2 cellular contexts compared by ENCODE assay signal in genomic region chr3:72092778-72093177, GRCh38.
TF ChIP-seq lines count a peak whose summit lies in the region.

No MANE protein-coding gene starts in this region.

TF ChIP-seq in K562, 482 proteins besides CTCF, POLR2A, EP300 and RAD21 (continued from another document):
- peak; percentile 42; the same call in 1 of the 2 replicates for TF ChIP-seq MGA (IDR thresholded peaks at IDR 0.05)
- TF ChIP-seq RAD51 (IDR thresholded peaks at IDR 0.05; ENCODE audit: borderline replicate concordance, low read depth), result no peak
- TF ChIP-seq ETV1 (tag; conservative IDR thresholded peaks at IDR 0.05; ENCODE audit: low read depth), result peak; percentile 22; the same call in 1 of the 2 replicates
- peak; percentile 62; the same call in 1 of the 2 replicates for TF ChIP-seq CXXC5 (CRISPR knock-in tag; IDR thresholded peaks at IDR 0.05)
- peak; percentile 55 for TF ChIP-seq L3MBTL2 (IDR thresholded peaks at IDR 0.05)
- no peak for TF ChIP-seq ATF1 (CRISPR knock-in tag; IDR thresholded peaks at IDR 0.05)
- peak; percentile 30; the same call in 1 of the 2 replicates for TF ChIP-seq ATF1 (tag; IDR thresholded peaks at IDR 0.05)

TF ChIP-seq in SK-N-SH treated with all-trans-retinoic acid at 6 μM for 48 hours, 23 proteins besides CTCF, POLR2A, EP300 and RAD21 (continued from another document):
- TF ChIP-seq CSRNP3 (CRISPR knock-in tag; IDR thresholded peaks at IDR 0.05), result no peak
- TF ChIP-seq ISL1 (CRISPR knock-in tag; IDR thresholded peaks at IDR 0.05), result no peak
- no peak for TF ChIP-seq SNAI2 (CRISPR knock-in tag; IDR thresholded peaks at IDR 0.05)
- no peak for TF ChIP-seq GLIS3 (CRISPR knock-in tag; IDR thresholded peaks at IDR 0.05)
- no peak for TF ChIP-seq POU6F1 (CRISPR knock-in tag; IDR thresholded peaks at IDR 0.05; ENCODE audit: borderline replicate concordance, low read depth)
- no peak for TF ChIP-seq RARB (CRISPR knock-in tag; IDR thresholded peaks at IDR 0.05)
- no peak for TF ChIP-seq BACH2 (CRISPR knock-in tag; IDR thresholded peaks at IDR 0.05; ENCODE audit: borderline replicate concordance)
- no peak for TF ChIP-seq ZNF70 (CRISPR knock-in tag; IDR thresholded peaks at IDR 0.05)
- no peak for TF ChIP-seq PATZ1 (CRISPR knock-in tag; IDR thresholded peaks at IDR 0.05; ENCODE audit: borderline replicate concordance)
- TF ChIP-seq ZFP3 (CRISPR knock-in tag; IDR thresholded peaks at IDR 0.05), result no peak
- no peak for TF ChIP-seq ZNF565 (CRISPR knock-in tag; conservative IDR thresholded peaks at IDR 0.05; ENCODE audit: low read depth)
